9 cellular contexts compared by ENCODE assay signal in the genomic region with DNA sequence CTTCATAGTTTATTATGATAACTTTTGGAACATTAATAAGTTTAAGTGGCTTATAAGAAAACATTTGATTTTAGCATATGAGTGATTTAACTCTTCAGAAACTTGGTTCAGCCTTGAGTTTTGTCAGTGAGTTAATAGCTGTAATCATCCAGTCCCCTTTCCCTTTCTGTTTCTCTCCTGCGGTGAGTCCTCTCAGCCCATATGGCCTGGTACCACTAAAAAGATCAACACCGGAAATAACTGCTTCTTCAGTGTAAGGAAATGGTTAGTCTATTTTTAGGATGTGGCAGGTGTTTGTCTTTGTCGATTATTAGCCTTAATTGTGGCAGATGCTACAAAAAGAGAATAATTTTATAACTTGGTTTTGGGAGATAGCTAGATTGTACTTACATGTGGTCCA.
DNase-seq lines count a peak whose midpoint lies in the region; ATAC-seq and TF ChIP-seq lines count a peak whose summit lies in the region.
"Had no signal": no experiment of that assay in that cellular context is flagged by ENCODE, and none has a peak within 500 bp of the region (broad histone marks: within the 10 kb centered on the region; RNA-seq: fewer than 3 reads in every experiment).

No MANE protein-coding gene starts in this region.

- WGBS in GM23248 (ENCODE audit: low coverage in 1 of 2, low lambda C conversion rate in 2 of 2, missing lambda C conversion rate in 2 of 2), 2 experiments: 58 to 59% methylated on average over 3 of the region's 3 CpGs

- H3K79me2 ChIP-seq in PC-3 (ENCODE audit: low read length) (no peaks in the 10 kb centered on the region), GM23248 (ENCODE audit: insufficient read depth) (peaks cover 27% of the 10 kb centered on the region)

- H3K27ac ChIP-seq in PC-3 (ENCODE audit: low read length): no peak overlapping the region
- no peak overlapping the region for H3K27ac ChIP-seq in RWPE1
- no peak overlapping the region for H3K27ac ChIP-seq in GM23248

- TF ChIP-seq CTCF in GM13976 (IDR thresholded peaks at IDR 0.05; ENCODE audit: borderline replicate concordance, control extremely low read depth, extremely low read depth, insufficient read depth, missing control alignments) (no peak), PC-3 (conservative IDR thresholded peaks at IDR 0.05; ENCODE audit: low read depth, low read length) (no peak), RWPE1 (conservative IDR thresholded peaks at IDR 0.05; ENCODE audit: low read depth) (no peak)

- peak overlapping the region; percentile 51 to 94 (median 83) for H3K27ac Mint-ChIP-seq in IgD-negative memory B cell
- peak overlapping the region; percentile 88 to 93 for H3K27ac Mint-ChIP-seq in activated naive CD4-positive, alpha-beta T cell treated with anti-CD3 and anti-CD28 coated beads, Interleukin-2, amount 50 U/mL, for 72 hours

- peak; percentile 81 for ATAC-seq in GM21423 (IDR thresholded peaks at IDR 0.05; ENCODE audit: unreplicated experiment)
- ATAC-seq in activated naive CD4-positive, alpha-beta T cell treated with anti-CD3 and anti-CD28 coated beads, Interleukin-2, amount 50 U/mL, for 72 hours: peak; percentile 93 to 94
- ATAC-seq in PC-3: no peak

- H3K4me1 ChIP-seq in PC-3 (ENCODE audit: insufficient read depth, low read length) (no peaks in the 10 kb centered on the region), GM23248 (ENCODE audit: insufficient read depth) (peaks cover 9% of the 10 kb centered on the region)

- H3K4me3 ChIP-seq in PC-3 (ENCODE audit: low read length): no peak overlapping the region
- no peak overlapping the region for H3K4me3 ChIP-seq in GM23248

- H3K9me3 ChIP-seq in PC-3 (ENCODE audit: low read length) (no peaks in the 10 kb centered on the region), GM23248 (ENCODE audit: low read depth) (no peaks in the 10 kb centered on the region)

- H3K4me3 Mint-ChIP-seq in IgD-negative memory B cell: peak overlapping the region; percentile 67 to 87 (median 73)

- H4K20me1 ChIP-seq in PC-3 (ENCODE audit: low read length): no peaks in the 10 kb centered on the region
- no peaks in the 10 kb centered on the region for H4K20me1 ChIP-seq in GM23248 (ENCODE audit: insufficient read depth)

- peaks cover 17% of the 10 kb centered on the region for H3K36me3 Mint-ChIP-seq in IgD-negative memory B cell
- peaks cover 7 to 17% of the 10 kb centered on the region in 2 donors for H3K36me3 Mint-ChIP-seq in activated naive CD4-positive, alpha-beta T cell treated with anti-CD3 and anti-CD28 coated beads, Interleukin-2, amount 50 U/mL, for 72 hours

- DNase-seq in GM13976 (ENCODE audit: low spot score) (peak; percentile 62), PC-3 (no peak), NCI-H345 (lab: John Stamatoyannopoulos, UW) (no peak), RWPE1 (ENCODE audit: low spot score) (no peak), GM23248 (no peak)
- peak in 1 of 2 donors; percentile 27 for DNase-seq in activated naive CD4-positive, alpha-beta T cell treated with anti-CD3 and anti-CD28 coated beads, Interleukin-2, amount 50 U/mL, for 72 hours (ENCODE audit: low spot score in 2 of 2)
- DNase-seq: IMR-90 had no signal

- H3K9ac ChIP-seq in PC-3 (ENCODE audit: low read length) (no peak overlapping the region), GM23248 (no peak overlapping the region)

- H3K4me2 ChIP-seq in PC-3 (ENCODE audit: low read length): no peak overlapping the region
- no peak overlapping the region for H3K4me2 ChIP-seq in GM23248 (ENCODE audit: unreplicated experiment)

- POLR2A ChIA-PET in PC-3 (lab: Charles Lee; ENCODE audit: unreplicated experiment) (no interaction called here), RWPE1 (lab: Yijun Ruan, JAX; ENCODE audit: low non-redundant PET) (no interaction called here)

- in situ Hi-C loops in GM13976 (cut with MboI; ENCODE audit: low sequenced_read_pairs, unreplicated experiment): no loop called here
- in situ Hi-C loops in GM23248 (cut with MboI): no loop called here

- H3K27me3 Mint-ChIP-seq in IgD-negative memory B cell: no peaks in the 10 kb centered on the region

- H3K9me3 Mint-ChIP-seq in IgD-negative memory B cell: no peaks in the 10 kb centered on the region
- H3K9me3 Mint-ChIP-seq in activated naive CD4-positive, alpha-beta T cell treated with anti-CD3 and anti-CD28 coated beads, Interleukin-2, amount 50 U/mL, for 72 hours: no peaks in the 10 kb centered on the region

- BruUV-seq in PC-3 (replicated peaks; lab: Mats Ljungman, UMichigan): no TSS peak

- intact Hi-C loops in PC-3 (cut with micrococcal nuclease): no loop called here

- H2AFZ ChIP-seq in PC-3 (ENCODE audit: low read length) (no peak overlapping the region), GM23248 (no peak overlapping the region)

- CTCF ChIA-PET in PC-3 (lab: Charles Lee) (interaction anchor here (0.7 kb wide), 1 partner anchor 51 kb away, joined by 3 read pairs; no protein-coding TSS in a partner anchor), RWPE1 (lab: Yijun Ruan, JAX) (interaction anchor here (0.6 kb wide), 1 partner anchor 1249 kb away, joined by 3 read pairs; no protein-coding TSS in a partner anchor)

- peaks cover 61 to 68% (median 64%) of the 10 kb centered on the region in 3 donors for H3K4me1 Mint-ChIP-seq in IgD-negative memory B cell

- no peaks in the 10 kb centered on the region for H3F3A ChIP-seq in PC-3 (ENCODE audit: low read length, unreplicated experiment)
- no peaks in the 10 kb centered on the region for H3F3A ChIP-seq in GM23248 (ENCODE audit: insufficient read depth)

- H3K9me2 ChIP-seq in PC-3 (replicated peaks; ENCODE audit: low read length): no peaks in the 10 kb centered on the region
- 0 out of 2 replicates have a peak, but pooled peaks cover 7% of the 10 kb centered on the region for H3K9me2 ChIP-seq in GM23248 (ENCODE audit: insufficient read depth)

- H3K36me3 ChIP-seq in PC-3 (ENCODE audit: low read depth, low read length) (no peaks in the 10 kb centered on the region), GM23248 (ENCODE audit: low read depth) (peaks cover 8% of the 10 kb centered on the region; the same call in 1 of the 2 replicates)

- H3K27me3 ChIP-seq in PC-3 (ENCODE audit: low read length) (no peaks in the 10 kb centered on the region), GM23248 (replicated peaks; ENCODE audit: insufficient read depth) (no peaks in the 10 kb centered on the region)
